1 cellular context compared by ENCODE assay signal in the genomic region with DNA sequence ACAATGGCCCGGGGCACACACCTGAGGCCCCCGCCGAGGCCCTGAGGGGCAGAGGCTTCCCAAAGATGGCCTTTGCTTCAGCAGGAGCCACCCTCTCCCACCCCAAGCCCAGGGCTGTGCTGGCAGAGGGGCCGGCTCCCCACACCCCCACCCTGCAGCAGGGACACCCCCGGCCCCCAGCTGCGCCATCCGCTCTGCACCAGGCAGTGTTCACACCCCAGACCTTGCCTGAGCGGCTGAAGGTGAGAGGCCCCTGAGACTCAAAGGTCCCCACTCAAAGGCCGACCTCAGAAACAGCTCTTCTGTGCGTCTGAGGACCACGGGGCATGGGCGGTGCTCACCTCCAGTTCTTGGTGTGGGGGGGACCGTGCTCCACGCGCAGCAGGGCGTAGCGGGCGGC.
TF ChIP-seq lines count a peak whose summit lies in the region.

No MANE protein-coding gene starts in this region.

TF ChIP-seq in H1, 55 proteins besides CTCF, POLR2A, EP300 and RAD21:
- TF ChIP-seq MAFK (IDR thresholded peaks at IDR 0.05; ENCODE audit: low read depth, low read length) (no peak), JUN (IDR thresholded peaks at IDR 0.05; ENCODE audit: low read depth, low read length) (no peak), GTF2F1 (IDR thresholded peaks at IDR 0.05; ENCODE audit: borderline replicate concordance, low read depth, low read length) (no peak), TCF12 (IDR thresholded peaks at IDR 0.05; ENCODE audit: low read depth, low read length) (no peak), TAF1 (IDR thresholded peaks at IDR 0.05; ENCODE audit: low read depth, low read length) (no peak), SIRT6 (IDR thresholded peaks at IDR 0.05; ENCODE audit: low read length) (no peak), CHD1 (IDR thresholded peaks at IDR 0.05; ENCODE audit: low read depth, low read length) (no peak), RFX5 (IDR thresholded peaks at IDR 0.05; ENCODE audit: borderline replicate concordance, low read depth, low read length) (no peak), EGR1 (IDR thresholded peaks at IDR 0.05; ENCODE audit: borderline replicate concordance, low read depth, low read length) (no peak), NANOG (IDR thresholded peaks at IDR 0.05; ENCODE audit: insufficient read depth, low read depth, low read length, poor library complexity, severe bottlenecking) (no peak)
TF ChIP-seq in H1: peak in this region for 0.
